ENCODE assay signal across 2 cellular contexts in genomic region chr3:119580148-119580760, GRCh38.
TF ChIP-seq lines count a peak whose summit lies in the region.

No MANE protein-coding gene starts in this region.

TF ChIP-seq in SK-N-SH, 30 proteins besides CTCF, POLR2A, EP300 and RAD21 (continued from another document):
- TF ChIP-seq FOSL2 (IDR thresholded peaks at IDR 0.05; ENCODE audit: borderline replicate concordance, low read depth) (no peak), SIN3A (IDR thresholded peaks at IDR 0.05; ENCODE audit: borderline replicate concordance, low read depth, low read length) (no peak), RCOR1 (IDR thresholded peaks at IDR 0.05; ENCODE audit: low read length) (no peak), RFX5 (IDR thresholded peaks at IDR 0.05; ENCODE audit: low read length) (no peak), FOXJ3 (CRISPR knock-in tag; IDR thresholded peaks at IDR 0.05) (no peak), IRF3 (IDR thresholded peaks at IDR 0.05; ENCODE audit: low read depth, low read length) (no peak)

TF ChIP-seq in SK-N-SH treated with all-trans-retinoic acid at 6 μM for 48 hours, 23 proteins besides CTCF, POLR2A, EP300 and RAD21 (continued from another document):
- no peak for TF ChIP-seq POU6F1 (CRISPR knock-in tag; IDR thresholded peaks at IDR 0.05; ENCODE audit: borderline replicate concordance, low read depth)
- no peak for TF ChIP-seq SNAI2 (CRISPR knock-in tag; IDR thresholded peaks at IDR 0.05)
- no peak for TF ChIP-seq CSDC2 (CRISPR knock-in tag; IDR thresholded peaks at IDR 0.05)
- no peak for TF ChIP-seq ESRRG (CRISPR knock-in tag; IDR thresholded peaks at IDR 0.05)
- TF ChIP-seq ZC3H10 (CRISPR knock-in tag; IDR thresholded peaks at IDR 0.05) = no peak
